8 cellular contexts compared by ENCODE assay signal in the genomic region with DNA sequence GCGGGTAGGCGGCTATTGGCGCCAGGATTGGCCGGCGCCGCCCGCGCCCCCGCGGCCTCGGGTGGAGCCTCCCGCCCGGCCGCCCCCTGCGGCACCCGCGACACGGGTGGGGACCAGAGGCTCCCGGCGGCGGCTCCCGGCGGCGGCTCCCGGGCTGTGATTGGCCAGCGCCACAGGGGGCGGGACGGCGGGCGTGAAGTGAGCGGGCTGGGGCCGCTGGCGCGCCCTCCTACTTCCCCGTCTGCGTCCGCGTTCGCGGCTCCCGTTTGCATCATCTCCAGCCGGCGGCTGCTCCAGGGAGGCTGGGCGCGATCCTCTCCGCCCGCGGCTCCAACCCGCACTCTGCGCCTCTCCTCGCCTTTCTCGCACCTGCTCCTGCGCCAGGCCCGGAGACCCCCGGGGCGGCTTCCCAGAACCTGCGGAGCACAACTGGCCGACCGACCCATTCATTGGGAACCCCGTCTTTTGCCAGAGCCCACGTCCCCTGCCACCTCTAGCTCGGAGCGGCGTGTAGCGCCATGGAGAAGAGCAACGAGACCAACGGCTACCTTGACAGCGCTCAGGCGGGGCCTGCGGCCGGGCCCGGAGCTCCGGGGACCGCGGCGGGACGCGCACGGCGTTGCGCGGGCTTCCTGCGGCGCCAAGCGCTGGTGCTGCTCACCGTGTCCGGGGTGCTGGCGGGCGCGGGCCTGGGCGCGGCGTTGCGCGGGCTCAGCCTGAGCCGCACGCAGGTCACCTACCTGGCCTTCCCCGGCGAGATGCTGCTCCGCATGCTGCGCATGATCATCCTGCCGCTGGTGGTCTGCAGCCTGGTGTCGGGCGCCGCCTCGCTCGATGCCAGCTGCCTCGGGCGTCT. TPM values are rescaled to one million over a fixed set of nuclear protein-coding genes. Genes with fewer than 3 reads are reported as not detected.
DNase-seq lines count a peak whose midpoint lies in the region; ATAC-seq and TF ChIP-seq lines count a peak whose summit lies in the region.

A gene (plus strand): TSS at position 274 of the 856 bp plus-strand sequence. CDS start 245 bp downstream, at position 519.

- H3K9me3 Mint-ChIP-seq in activated CD4-positive, alpha-beta memory T cell treated with anti-CD3 and anti-CD28 coated beads, Interleukin-2, amount 10 ng/mL, durations not matched to agents 7 days and 5 days = no peaks in the 10 kb centered on the region

- peaks cover 33 to 53% (median 48%) of the 10 kb centered on the region in 10 experiments for H3K4me1 ChIP-seq in BLaER1 treated with 17β-estradiol and CSF1 and Interleukin-3, amounts not matched to agents 10 nM and 100 nM
- H3K4me1 ChIP-seq in lung (ENCODE audit: control insufficient read depth in 2 of 2, insufficient read depth in 2 of 2, low read length in 2 of 2) = peaks cover 8 to 10% of the 10 kb centered on the region in 2 donors

- peak within 1 kb of the TSS; percentile 87 to 100 (median 99) for H3K4me2 ChIP-seq in BLaER1 treated with 17β-estradiol and CSF1 and Interleukin-3, amounts not matched to agents 10 nM and 100 nM

- H3K27me3 Mint-ChIP-seq in activated CD4-positive, alpha-beta memory T cell treated with anti-CD3 and anti-CD28 coated beads, Interleukin-2, amount 10 ng/mL, durations not matched to agents 7 days and 5 days = peaks cover 4% of the 10 kb centered on the region

- ATAC-seq in GM19395 (IDR thresholded peaks at IDR 0.05; ENCODE audit: unreplicated experiment) = peak; percentile 63
- ATAC-seq in HG03521 (IDR thresholded peaks at IDR 0.05; ENCODE audit: unreplicated experiment) = peak; percentile 65
- peak; percentile 95 for ATAC-seq in lung (ENCODE audit: insufficient read depth, low FRiP score)

- peaks cover 74% of the 10 kb centered on the region for H3K4me1 Mint-ChIP-seq in activated CD4-positive, alpha-beta memory T cell treated with anti-CD3 and anti-CD28 coated beads, Interleukin-2, amount 10 ng/mL, durations not matched to agents 7 days and 5 days

- no peaks in the 10 kb centered on the region for H3K27me3 ChIP-seq in BLaER1 treated with 17β-estradiol and CSF1 and Interleukin-3, amounts not matched to agents 10 nM and 100 nM
- no peaks in the 10 kb centered on the region for H3K27me3 ChIP-seq in lung (ENCODE audit: control insufficient read depth, insufficient read depth)

- H3K9ac ChIP-seq in BLaER1 treated with 17β-estradiol and CSF1 and Interleukin-3, amounts not matched to agents 10 nM and 100 nM = peak within 1 kb of the TSS; percentile 86 to 95 (median 92)

- peak within 1 kb of the TSS; percentile 71 to 93 (median 86) for H3K4me3 ChIP-seq in BLaER1 treated with 17β-estradiol and CSF1 and Interleukin-3, amounts not matched to agents 10 nM and 100 nM
- peak within 1 kb of the TSS; percentile 69 for H3K4me3 ChIP-seq in lung

- peak within 1 kb of the TSS; percentile 85 to 98 (median 94) for H3K27ac ChIP-seq in BLaER1 treated with 17β-estradiol and CSF1 and Interleukin-3, amounts not matched to agents 10 nM and 100 nM
- peak within 1 kb of the TSS; percentile 98 to 100 for H3K27ac ChIP-seq in lung (ENCODE audit: low read depth in 1 of 2, low read length in 1 of 2)

- POLR2A ChIA-PET in activated CD4-positive, alpha-beta memory T cell treated with anti-CD3 and anti-CD28 coated beads, Interleukin-2, amount 10 ng/mL, durations not matched to agents 7 days and 5 days (lab: Charles Lee) = interaction anchor here (0.7 to 6.2 kb wide), 21 partner anchors 7 to 1148 kb away, joined by 3 to 56 read pairs (median 6); a partner anchor contains a TSS

- no peak for TF ChIP-seq CTCF in lung (IDR thresholded peaks at IDR 0.05; ENCODE audit: control extremely low read depth, extremely low read depth)

- CTCF ChIA-PET in activated CD4-positive, alpha-beta memory T cell treated with anti-CD3 and anti-CD28 coated beads, Interleukin-2, amount 10 ng/mL, durations not matched to agents 7 days and 5 days (lab: Charles Lee) = interaction anchor here (1.3 to 2.3 kb wide), 6 partner anchors 10 to 382 kb away, joined by 3 to 17 read pairs (median 5); a partner anchor contains a TSS

- H3K9me3 ChIP-seq in BLaER1 treated with 17β-estradiol and CSF1 and Interleukin-3, amounts not matched to agents 10 nM and 100 nM (replicated peaks in 1 of 11) = no peaks in the 10 kb centered on the region
- H3K9me3 ChIP-seq in lung (ENCODE audit: control insufficient read depth in 2 of 2, insufficient read depth in 1 of 2, low read length in 1 of 2) = no peaks in the 10 kb centered on the region

- peak within 1 kb of the TSS; percentile 80 for H3K27ac Mint-ChIP-seq in activated CD4-positive, alpha-beta memory T cell treated with anti-CD3 and anti-CD28 coated beads, Interleukin-2, amount 10 ng/mL, durations not matched to agents 7 days and 5 days

- 1% methylated on average over 56 to 109 of the region's 109 CpGs for WGBS in lung, 2 donors

- peak; percentile 79 for DNase-seq in NCI-H774 (lab: John Stamatoyannopoulos, UW)
- DNase-seq in activated CD4-positive, alpha-beta memory T cell treated with anti-CD3 and anti-CD28 coated beads, Interleukin-2, amount 10 ng/mL, durations not matched to agents 7 days and 5 days = peak; percentile 92
- DNase-seq in ecto neural progenitor cell (ENCODE audit: low spot score) = peak; percentile 60
- peak; percentile 92 for DNase-seq in lung (ENCODE audit: low spot score)
- DNase-seq in stimulated activated CD4-positive, alpha-beta T cell treated with anti-CD3 and anti-CD28 coated beads, TNF-alpha, amount 100 ng/mL, for 4 hours (ENCODE audit: low read depth in 3 of 3) = peak; percentile 67 to 72 (median 71)

- peaks cover 28 to 50% (median 41%) of the 10 kb centered on the region in 11 experiments; a peak in 17 of 22 replicates for H4K20me1 ChIP-seq in BLaER1 treated with 17β-estradiol and CSF1 and Interleukin-3, amounts not matched to agents 10 nM and 100 nM

- peaks cover 39% of the 10 kb centered on the region for H3K36me3 Mint-ChIP-seq in activated CD4-positive, alpha-beta memory T cell treated with anti-CD3 and anti-CD28 coated beads, Interleukin-2, amount 10 ng/mL, durations not matched to agents 7 days and 5 days (ENCODE audit: low read depth)

- peak within 1 kb of the TSS; percentile 94 for H3K4me3 Mint-ChIP-seq in activated CD4-positive, alpha-beta memory T cell treated with anti-CD3 and anti-CD28 coated beads, Interleukin-2, amount 10 ng/mL, durations not matched to agents 7 days and 5 days

- H3K36me3 ChIP-seq in BLaER1 treated with 17β-estradiol and CSF1 and Interleukin-3, amounts not matched to agents 10 nM and 100 nM = peaks cover 0 to 26% (median 20%) of the 10 kb centered on the region in 11 experiments; a peak in 14 of 22 replicates
- H3K36me3 ChIP-seq in lung (ENCODE audit: control insufficient read depth in 2 of 2, insufficient read depth in 2 of 2, low read length in 2 of 2) = peaks cover 0 to 1% of the 10 kb centered on the region in 2 donors

RNA-seq across cellular contexts. Expression of the gene that starts here (rescaled TPM):
- 10 to 100 TPM; 75.1 to 79.7 TPM for total RNA-seq in activated CD4-positive, alpha-beta memory T cell treated with anti-CD3 and anti-CD28 coated beads, Interleukin-2, amount 10 ng/mL, durations not matched to agents 7 days and 5 days
- 10 to 100 TPM in 1 of 2 donors, 1 to 10 TPM in 1; 7.5 to 27.4 TPM for total RNA-seq in lung
- 1 to 10 TPM; 6.3 to 8.7 TPM for polyA plus RNA-seq in lung

Comparison
In these comparisons a context has a peak if more than half of its experiments do, and no peak if none do; other contexts are left out.
1. Peak in every context shown above with its lines: DNase-seq, ATAC-seq, H3K4me3 ChIP-seq and H3K27ac ChIP-seq.